In the genomic region with DNA sequence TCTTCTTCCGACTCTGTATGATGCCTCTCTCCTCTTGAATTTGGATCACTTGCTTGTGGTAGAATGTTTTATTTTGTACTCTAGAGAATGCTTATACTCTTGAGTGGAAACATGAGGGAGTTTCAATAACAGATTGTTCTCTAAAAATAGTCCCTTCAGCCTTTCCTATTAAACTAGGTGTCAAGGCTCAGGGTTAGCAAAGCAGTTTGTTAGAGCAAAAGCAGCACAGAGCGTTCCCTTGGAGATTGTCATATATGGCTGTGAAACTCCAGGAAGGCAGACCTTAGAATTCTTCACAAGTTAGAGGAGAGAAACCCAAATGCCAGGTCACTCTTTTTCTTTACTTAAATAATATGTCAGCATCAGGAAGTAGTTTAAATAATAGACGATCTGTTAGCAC, we compare ENCODE assay signal across 22 cellular contexts. TPM values are rescaled to one million over a fixed set of nuclear protein-coding genes. Genes with fewer than 3 reads are reported as not detected.
DNase-seq lines count a peak whose midpoint lies in the region; ATAC-seq, FAIRE-seq and TF ChIP-seq lines count a peak whose summit lies in the region.
"Had no signal": no experiment of that assay in that cellular context is flagged by ENCODE, and none has a peak within 500 bp of the region (broad histone marks: within the 10 kb centered on the region; RNA-seq: fewer than 3 reads in every experiment).

No MANE protein-coding gene starts in this region.

- H3K36me3 ChIP-seq in muscle layer of colon (ENCODE audit: insufficient read depth, low read length) (no peaks in the 10 kb centered on the region), stomach (no peaks in the 10 kb centered on the region), vagina (no peaks in the 10 kb centered on the region), small intestine (ENCODE audit: control insufficient read depth in 2 of 2, insufficient read depth in 2 of 2, low read length in 2 of 2) (no peaks in the 10 kb centered on the region)

- no peaks in the 10 kb centered on the region for H3K9me3 ChIP-seq in right cardiac atrium (ENCODE audit: control insufficient read depth, low read length)
- no peaks in the 10 kb centered on the region for H3K9me3 ChIP-seq in muscle layer of colon (ENCODE audit: low read length)
- H3K9me3 ChIP-seq in stomach: no peaks in the 10 kb centered on the region
- no peaks in the 10 kb centered on the region for H3K9me3 ChIP-seq in vagina
- no peaks in the 10 kb centered on the region for H3K9me3 ChIP-seq in small intestine (ENCODE audit: control insufficient read depth, low read depth)

- intact Hi-C loops in right cardiac atrium (cut with DNase I) (no loop called here), cardiac septum (cut with DNase I) (no loop called here), stomach (cut with DNase I; ENCODE audit: low total_unique reads) (no loop called here), vagina (cut with DNase I) (no loop called here)

- DNase-seq in right cardiac atrium: no peak
- no peak for DNase-seq in cardiac septum (ENCODE audit: low spot score)
- DNase-seq in stomach: no peak
- no peak for DNase-seq in vagina (ENCODE audit: extremely low spot score in 2 of 2)
- no peak for DNase-seq in small intestine
- DNase-seq in SKM-1 treated with dmso at 0.1 percent for 144 hours (lab: John Stamatoyannopoulos, UW; ENCODE audit: unreplicated experiment): no peak
- DNase-seq in 8988T: no peak
- DNase-seq: C1 segment of cervical spinal cord, DMS 273 treated with DMSO at 0.1 percent for 48 hours, GF-D8, NCI-H1436, NCI-H2029, NCI-H2171, NCI-H446, NCI-H69, RPMI8226 had no signal

- H3K4me3 ChIP-seq in right cardiac atrium (ENCODE audit: low read length) (no peak overlapping the region), muscle layer of colon (ENCODE audit: low read depth in 1 of 2, low read length in 2 of 2) (no peak overlapping the region), stomach (no peak overlapping the region), vagina (no peak overlapping the region), small intestine (ENCODE audit: low read depth in 1 of 2, low read length in 2 of 2) (no peak overlapping the region)

- H3K9ac ChIP-seq in muscle layer of colon (ENCODE audit: low read length): peak overlapping the region; percentile 36
- H3K9ac ChIP-seq: KMS-11 had no signal

- peak; percentile 36 to 42 for ATAC-seq in right cardiac atrium

- H3K27ac ChIP-seq in right cardiac atrium (ENCODE audit: low read length) (peak overlapping the region; percentile 21), muscle layer of colon (ENCODE audit: low read depth, low read length) (peak overlapping the region; percentile 91), stomach (peak overlapping the region in 4 of 5 donors; percentile 70 to 89 (median 72)), vagina (peak overlapping the region; percentile 52), small intestine (ENCODE audit: low read depth in 1 of 2, low read length in 1 of 2) (no peak overlapping the region)
- H3K27ac ChIP-seq: KMS-11 had no signal

- H3K27me3 ChIP-seq in right cardiac atrium (ENCODE audit: control insufficient read depth, insufficient read depth) (no peaks in the 10 kb centered on the region), muscle layer of colon (ENCODE audit: control insufficient read depth in 1 of 2, insufficient read depth in 2 of 2, low read length in 2 of 2) (no peaks in the 10 kb centered on the region), stomach (peaks cover 0 to 3% (median 0%) of the 10 kb centered on the region in 3 donors), vagina (no peaks in the 10 kb centered on the region), small intestine (ENCODE audit: control insufficient read depth in 2 of 2, insufficient read depth in 2 of 2, low read length in 2 of 2) (peaks cover 0 to 4% of the 10 kb centered on the region in 2 donors)

- TF ChIP-seq CTCF in stomach (IDR thresholded peaks at IDR 0.05) (no peak), vagina (IDR thresholded peaks at IDR 0.05) (no peak)

- WGBS in right cardiac atrium: 50% methylated on average over 3 of the region's 3 CpGs
- WGBS in stomach, 5 donors: 46 to 74% (median 63%) methylated on average over 3 of the region's 3 CpGs
- 59 to 75% (median 65%) methylated on average over 3 of the region's 3 CpGs for WGBS in small intestine, 3 donors

- peak; percentile 79 for TF ChIP-seq EP300 in stomach (IDR thresholded peaks at IDR 0.05)

- FAIRE-seq in small intestine (lab: Jason Lieb, UNC): no peak
- FAIRE-seq: GM12891, GM18507, H1 had no signal

- peaks cover 7% of the 10 kb centered on the region for H3K4me1 ChIP-seq in right cardiac atrium (ENCODE audit: control insufficient read depth, insufficient read depth, low read length)
- peaks cover 98% of the 10 kb centered on the region for H3K4me1 ChIP-seq in muscle layer of colon (ENCODE audit: insufficient read depth, low read length)
- H3K4me1 ChIP-seq in stomach: peaks cover 23 to 80% (median 53%) of the 10 kb centered on the region in 4 donors
- H3K4me1 ChIP-seq in vagina: peaks cover 53% of the 10 kb centered on the region
- H3K4me1 ChIP-seq in small intestine (ENCODE audit: control insufficient read depth in 2 of 2, insufficient read depth in 1 of 2, low read depth in 1 of 2, low read length in 1 of 2): peaks cover 0 to 3% of the 10 kb centered on the region in 2 donors

- no peak for TF ChIP-seq POLR2A in stomach (IDR thresholded peaks at IDR 0.05)
- no peak for TF ChIP-seq POLR2A in vagina (IDR thresholded peaks at IDR 0.05)

RNA-seq across cellular contexts. Expression of a gene that starts 33.0 kb away (rescaled TPM):
- 10 to 100 TPM; 12.2 to 18.1 (median 16.5) TPM for total RNA-seq in right cardiac atrium
- 11.5 TPM for polyA plus RNA-seq in right cardiac atrium
- 3.6 TPM for total RNA-seq in cardiac septum
- 10 to 100 TPM in 4 of 5 donors, 1 to 10 TPM in 1; 7.2 to 91.4 (median 42.4) TPM for total RNA-seq in stomach
- polyA plus RNA-seq in stomach: 10 to 100 TPM in 2 of 3 donors, 1 to 10 TPM in 1; 7.0 to 16.2 (median 12.0) TPM
- total RNA-seq in vagina: 38.5 TPM
- 10 to 100 TPM in 1 of 3 donors, 1 to 10 TPM in 1, not detected in 1; 1.1 to 13.0 TPM for polyA plus RNA-seq in small intestine
- total RNA-seq: A673 had no signal

Comparison
In these comparisons a context has a peak if more than half of its experiments do, and no peak if none do; other contexts are left out.
1. H3K27ac ChIP-seq: peak in right cardiac atrium (single experiment), muscle layer of colon (single experiment), stomach (4 of 5) and vagina (single experiment); none in small intestine (0 of 2).